Comparison of ENCODE assay signal across 8 cellular contexts in genomic region chr11:108008656-108009496, GRCh38. TPM values are rescaled to one million over a fixed set of nuclear protein-coding genes. Genes with fewer than 3 reads are reported as not detected.
A peak's percentile ranks its signal among the peaks of the same experiment; 100 is the strongest.
DNase-seq lines count a peak whose midpoint lies in the region; ATAC-seq and TF ChIP-seq lines count a peak whose summit lies in the region.

TSS of gene CUL5 (plus strand) at chr11:108008898. CDS start at chr11:108009349, 451 bp downstream.

- peaks cover 12% of the 10 kb centered on the region for H3K36me3 Mint-ChIP-seq in CD8-positive, alpha-beta T cell
- H3K36me3 Mint-ChIP-seq in activated CD4-positive, alpha-beta memory T cell treated with anti-CD3 and anti-CD28 coated beads, Interleukin-2, amount 10 ng/mL, durations not matched to agents 7 days and 5 days (ENCODE audit: low read depth): peaks cover 9% of the 10 kb centered on the region

- H3K36me3 ChIP-seq in CD8-positive, alpha-beta T cell (ENCODE audit: insufficient read depth, low read length): no peaks in the 10 kb centered on the region
- H3K36me3 ChIP-seq in lower lobe of right lung: no peaks in the 10 kb centered on the region

- peak; percentile 83 to 93 (median 88) for DNase-seq in CD8-positive, alpha-beta T cell
- DNase-seq in NCI-H774 (lab: John Stamatoyannopoulos, UW) (peak; percentile 90), ecto neural progenitor cell (ENCODE audit: low spot score) (peak; percentile 93), lower lobe of right lung (peak; percentile 93)
- DNase-seq in activated CD4-positive, alpha-beta memory T cell treated with anti-CD3 and anti-CD28 coated beads, Interleukin-2, amount 10 ng/mL, durations not matched to agents 7 days and 5 days: peak; percentile 90
- peak; percentile 78 to 90 (median 84) for DNase-seq in stimulated activated CD4-positive, alpha-beta T cell treated with anti-CD3 and anti-CD28 coated beads, TNF-alpha, amount 100 ng/mL, for 24 hours (ENCODE audit: low read depth in 3 of 3)

- peaks cover 24% of the 10 kb centered on the region for H3K4me1 ChIP-seq in CD8-positive, alpha-beta T cell (ENCODE audit: insufficient read depth, low read length)
- H3K4me1 ChIP-seq in lower lobe of right lung: peaks cover 41% of the 10 kb centered on the region

- no peaks in the 10 kb centered on the region for H3K9me3 ChIP-seq in CD8-positive, alpha-beta T cell (ENCODE audit: low read length)
- H3K9me3 ChIP-seq in lower lobe of right lung: no peaks in the 10 kb centered on the region

- peak; percentile 88 for ATAC-seq in CD8-positive, alpha-beta T cell
- ATAC-seq in GM19397 (IDR thresholded peaks at IDR 0.05; ENCODE audit: unreplicated experiment): peak; percentile 85
- ATAC-seq in HG03571 (IDR thresholded peaks at IDR 0.05; ENCODE audit: unreplicated experiment): peak; percentile 88
- peak; percentile 98 for ATAC-seq in lower lobe of right lung

- intact Hi-C loops in CD8-positive, alpha-beta T cell (cut with DNase I, micrococcal nuclease): loop anchor here (1.0 to 10.0 kb wide), 10 partner anchors 112 to 1927 kb away; partner anchors contain the start of genes ALKBH8 (in 2 of the 2), C11orf65 (in 2 of the 2), DDX10 (in 2 of the 2) and ACAT1 (in 1 of the 2)
- intact Hi-C loops in lower lobe of right lung (cut with DNase I): no loop called here

- CTCF ChIA-PET in CD8-positive, alpha-beta T cell (lab: Charles Lee): interaction anchor here (0.7 to 1.6 kb wide), 15 partner anchors 9 to 657 kb away, joined by 3 to 7 read pairs (median 4); partner anchors contain the start of genes CWF19L2 and DDX10
- CTCF ChIA-PET in activated CD4-positive, alpha-beta memory T cell treated with anti-CD3 and anti-CD28 coated beads, Interleukin-2, amount 10 ng/mL, durations not matched to agents 7 days and 5 days (lab: Charles Lee): interaction anchor here (0.6 to 2.1 kb wide), 36 partner anchors 8 to 656 kb away, joined by 3 to 30 read pairs (median 4); partner anchors contain the start of genes ACAT1, DDX10 and NPAT

- H3K4me3 Mint-ChIP-seq in CD8-positive, alpha-beta T cell: no peak within 1 kb of the TSS
- peak within 1 kb of the TSS; percentile 98 for H3K4me3 Mint-ChIP-seq in activated CD4-positive, alpha-beta memory T cell treated with anti-CD3 and anti-CD28 coated beads, Interleukin-2, amount 10 ng/mL, durations not matched to agents 7 days and 5 days

- peak within 1 kb of the TSS; percentile 99 for H3K4me3 ChIP-seq in CD8-positive, alpha-beta T cell (ENCODE audit: low read depth, low read length)
- H3K4me3 ChIP-seq in lower lobe of right lung: peak within 1 kb of the TSS; percentile 97

- H3K27ac ChIP-seq in CD8-positive, alpha-beta T cell (ENCODE audit: low read depth, low read length): peak within 1 kb of the TSS; percentile 97
- peak within 1 kb of the TSS; percentile 99 for H3K27ac ChIP-seq in lower lobe of right lung

- peak within 1 kb of the TSS; percentile 98 for H3K27ac Mint-ChIP-seq in CD8-positive, alpha-beta T cell
- peak within 1 kb of the TSS; percentile 92 for H3K27ac Mint-ChIP-seq in activated CD4-positive, alpha-beta memory T cell treated with anti-CD3 and anti-CD28 coated beads, Interleukin-2, amount 10 ng/mL, durations not matched to agents 7 days and 5 days

- POLR2A ChIA-PET in CD8-positive, alpha-beta T cell (lab: Charles Lee): interaction anchor here (0.6 to 1.7 kb wide), 12 partner anchors 10 to 657 kb away, joined by 3 to 5 read pairs (median 3); partner anchors contain the start of genes CWF19L2, DDX10 and POGLUT3
- POLR2A ChIA-PET in activated CD4-positive, alpha-beta memory T cell treated with anti-CD3 and anti-CD28 coated beads, Interleukin-2, amount 10 ng/mL, durations not matched to agents 7 days and 5 days (lab: Charles Lee): interaction anchor here (0.5 to 3.2 kb wide), 20 partner anchors 9 to 655 kb away, joined by 3 to 27 read pairs (median 4); partner anchors contain the start of genes ALKBH8, ATM, C11orf65 and CWF19L2

- TF ChIP-seq CTCF in CD8-positive, alpha-beta T cell (IDR thresholded peaks at IDR 0.05): peak; percentile 70
- TF ChIP-seq CTCF in lower lobe of right lung (IDR thresholded peaks at IDR 0.05): peak; percentile 90

- no peaks in the 10 kb centered on the region for H3K27me3 ChIP-seq in CD8-positive, alpha-beta T cell (ENCODE audit: insufficient read depth, low read length)
- H3K27me3 ChIP-seq in lower lobe of right lung (ENCODE audit: low read depth): no peaks in the 10 kb centered on the region

- no peaks in the 10 kb centered on the region for H3K9me3 Mint-ChIP-seq in CD8-positive, alpha-beta T cell
- no peaks in the 10 kb centered on the region for H3K9me3 Mint-ChIP-seq in activated CD4-positive, alpha-beta memory T cell treated with anti-CD3 and anti-CD28 coated beads, Interleukin-2, amount 10 ng/mL, durations not matched to agents 7 days and 5 days

- H3K4me1 Mint-ChIP-seq in CD8-positive, alpha-beta T cell (ENCODE audit: low read depth): peaks cover 3% of the 10 kb centered on the region
- H3K4me1 Mint-ChIP-seq in activated CD4-positive, alpha-beta memory T cell treated with anti-CD3 and anti-CD28 coated beads, Interleukin-2, amount 10 ng/mL, durations not matched to agents 7 days and 5 days: peaks cover 17% of the 10 kb centered on the region

- H3K27me3 Mint-ChIP-seq in CD8-positive, alpha-beta T cell (ENCODE audit: low read depth): no peaks in the 10 kb centered on the region
- no peaks in the 10 kb centered on the region for H3K27me3 Mint-ChIP-seq in activated CD4-positive, alpha-beta memory T cell treated with anti-CD3 and anti-CD28 coated beads, Interleukin-2, amount 10 ng/mL, durations not matched to agents 7 days and 5 days

RNA-seq across cellular contexts. Expression of gene CUL5, which starts in this region (rescaled TPM):
- total RNA-seq in CD8-positive, alpha-beta T cell: 10 to 100 TPM; 73.3 to 75.0 TPM
- 10 to 100 TPM; 27.1 to 28.3 TPM for total RNA-seq in activated CD4-positive, alpha-beta memory T cell treated with anti-CD3 and anti-CD28 coated beads, Interleukin-2, amount 10 ng/mL, durations not matched to agents 7 days and 5 days
- 29.7 TPM for total RNA-seq in lower lobe of right lung

Comparison
In these comparisons a context has a peak if more than half of its experiments do, and no peak if none do; other contexts are left out.
1. Peak in every context shown above with its lines: DNase-seq, ATAC-seq, H3K4me3 ChIP-seq and H3K27ac ChIP-seq.